Comparison of ENCODE assay signal across 23 cellular contexts in genomic region chr13:22625691-22626090, GRCh38.
"Had no signal": no experiment of that assay in that cellular context is flagged by ENCODE, and none has a peak within 500 bp of the region (broad histone marks: within the 10 kb centered on the region; RNA-seq: fewer than 3 reads in every experiment).

No MANE protein-coding gene starts in this region.

- H3K4me1 ChIP-seq: colonic mucosa, esophagus muscularis mucosa, esophagus squamous epithelium, foreskin keratinocyte, gastrocnemius medialis, gastroesophageal sphincter, heart left ventricle, heart right ventricle had no signal

- H3K27ac ChIP-seq: colonic mucosa, coronary artery, dorsolateral prefrontal cortex, epithelial cell of prostate, esophagus muscularis mucosa, esophagus squamous epithelium, foreskin keratinocyte, gastrocnemius medialis, gastroesophageal sphincter, heart left ventricle, heart right ventricle had no signal

- H3K4me3 ChIP-seq: colonic mucosa, coronary artery, dorsolateral prefrontal cortex, esophagus muscularis mucosa, esophagus squamous epithelium, gastrocnemius medialis, gastroesophageal sphincter, heart left ventricle, heart right ventricle had no signal

- DNase-seq: colonic mucosa; cortex of kidney; dermis blood vessel endothelial cell; dorsolateral prefrontal cortex; effector CD4-positive, alpha-beta T cell; effector CD8-positive, alpha-beta T cell; effector memory CD4-positive, alpha-beta T cell; effector memory CD8-positive, alpha-beta T cell; endodermal cell; esophagus squamous epithelium; foreskin fibroblast; foreskin keratinocyte; foreskin melanocyte; gastrocnemius medialis; glutamatergic neuron; head of caudate nucleus; heart left ventricle; heart right ventricle had no signal

- H3K27me3 ChIP-seq: colonic mucosa, dorsolateral prefrontal cortex, esophagus muscularis mucosa, esophagus squamous epithelium, foreskin keratinocyte, gastrocnemius medialis, gastroesophageal sphincter, heart left ventricle, heart right ventricle had no signal

- H3K36me3 ChIP-seq: colonic mucosa, esophagus muscularis mucosa, esophagus squamous epithelium, gastrocnemius medialis, gastroesophageal sphincter, heart left ventricle, heart right ventricle had no signal

- H3K9me3 ChIP-seq: colonic mucosa, esophagus squamous epithelium, gastrocnemius medialis had no signal

- ATAC-seq: effector memory CD8-positive, alpha-beta T cell; esophagus mucosa; foreskin keratinocyte; gastrocnemius medialis; gastroesophageal sphincter; heart left ventricle; heart right ventricle had no signal
